22 cellular contexts compared by ENCODE assay signal in the genomic region with DNA sequence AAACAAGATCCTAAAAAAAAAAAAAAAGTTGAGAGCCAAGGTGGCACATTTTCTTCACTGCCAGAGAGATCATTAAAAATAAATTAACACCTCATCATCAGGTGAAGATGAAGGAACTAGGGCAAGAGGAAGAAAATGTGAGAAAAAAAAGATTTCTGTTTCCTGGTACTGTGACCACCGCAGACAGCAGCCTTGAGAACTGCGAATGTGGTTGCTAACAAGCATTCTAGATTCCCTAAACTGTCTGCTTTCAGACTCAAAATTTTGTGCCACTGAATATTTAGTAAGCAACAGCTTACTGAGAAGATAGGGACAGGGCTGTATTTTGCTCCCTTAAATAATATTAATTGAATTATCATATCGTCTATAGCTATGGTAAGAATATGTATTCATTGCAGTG.
"Had no signal": no experiment of that assay in that cellular context is flagged by ENCODE, and none has a peak within 500 bp of the region (broad histone marks: within the 10 kb centered on the region; RNA-seq: fewer than 3 reads in every experiment).

No MANE protein-coding gene starts in this region.

- DNase-seq: activated CD4-positive, alpha-beta T cell treated with anti-CD3 and anti-CD28 coated beads for 1 hour; activated naive CD4-positive, alpha-beta T cell; activated T-cell treated with anti-CD3 and anti-CD28 coated beads, Interleukin-2, amount 50 U/mL, for 1 hour; adrenal gland; central memory CD4-positive, alpha-beta T cell; effector memory CD4-positive, alpha-beta T cell; gastrocnemius medialis; head of caudate nucleus; islet precursor cell; left cardiac atrium; midbrain; spleen; stimulated activated CD4-positive, alpha-beta T cell treated with anti-CD3 and anti-CD28 coated beads, Interleukin-4, amount 100 ng/mL, for 1 hour; stimulated activated naive CD8-positive, alpha-beta T cell treated with anti-CD3 and anti-CD28 coated beads, Interleukin-15, Interleukin-2, amounts not matched to agents 100 U/mL and 50 U/mL, for 24 hours; substantia nigra; uterus had no signal

- H3K4me3 ChIP-seq: adrenal gland, esophagus muscularis mucosa, gastrocnemius medialis, spleen, tibial nerve, uterus had no signal

- H3K9me3 Mint-ChIP-seq: activated T-helper 17 cell treated with anti-CD3 and anti-CD28 coated beads, Interleukin-2, amount 50 U/mL, for 72 hours; natural killer cell treated with Interleukin-12 subunit alpha and Interleukin-12 subunit beta and Interleukin-15 and Interleukin-18, amount 100 ng/mL, for 72 hours had no signal

- H3K4me3 Mint-ChIP-seq: activated naive CD8-positive, alpha-beta T cell; activated T-helper 17 cell treated with anti-CD3 and anti-CD28 coated beads, Interleukin-2, amount 50 U/mL, for 72 hours; natural killer cell treated with Interleukin-12 subunit alpha and Interleukin-12 subunit beta and Interleukin-15 and Interleukin-18, amount 100 ng/mL, for 72 hours had no signal

- ATAC-seq: activated T-helper 17 cell treated with anti-CD3 and anti-CD28 coated beads, Interleukin-2, amount 50 U/mL, for 72 hours; gastrocnemius medialis; left cardiac atrium; natural killer cell treated with Interleukin-12 subunit alpha and Interleukin-12 subunit beta and Interleukin-15 and Interleukin-18, amount 100 ng/mL, for 72 hours; stimulated activated naive CD8-positive, alpha-beta T cell treated with anti-CD3 and anti-CD28 coated beads, Interleukin-15, Interleukin-2, amounts not matched to agents 100 U/mL and 50 U/mL, for 24 hours had no signal

- H3K36me3 ChIP-seq: adrenal gland, esophagus muscularis mucosa, gastrocnemius medialis, spleen, tibial nerve, uterus had no signal

- H3K27ac Mint-ChIP-seq: activated naive CD8-positive, alpha-beta T cell; activated T-helper 17 cell treated with anti-CD3 and anti-CD28 coated beads, Interleukin-2, amount 50 U/mL, for 72 hours; natural killer cell treated with Interleukin-12 subunit alpha and Interleukin-12 subunit beta and Interleukin-15 and Interleukin-18, amount 100 ng/mL, for 72 hours; progenitor cell of endocrine pancreas had no signal

- H3K9me3 ChIP-seq: adrenal gland, esophagus muscularis mucosa, gastrocnemius medialis, spleen, tibial nerve, uterus had no signal

- H3K27me3 Mint-ChIP-seq: activated naive CD8-positive, alpha-beta T cell; activated T-helper 17 cell treated with anti-CD3 and anti-CD28 coated beads, Interleukin-2, amount 50 U/mL, for 72 hours; natural killer cell treated with Interleukin-12 subunit alpha and Interleukin-12 subunit beta and Interleukin-15 and Interleukin-18, amount 100 ng/mL, for 72 hours had no signal

- H3K4me1 ChIP-seq: adrenal gland, esophagus muscularis mucosa, gastrocnemius medialis, tibial nerve, uterus had no signal

- H3K36me3 Mint-ChIP-seq: activated naive CD8-positive, alpha-beta T cell; natural killer cell treated with Interleukin-12 subunit alpha and Interleukin-12 subunit beta and Interleukin-15 and Interleukin-18, amount 100 ng/mL, for 72 hours had no signal

- H3K27ac ChIP-seq: adrenal gland, esophagus muscularis mucosa, gastrocnemius medialis, spleen, tibial nerve, uterus had no signal

- H3K27me3 ChIP-seq: adrenal gland, esophagus muscularis mucosa, gastrocnemius medialis, spleen, tibial nerve, uterus had no signal
